Comparison of ENCODE assay signal across 8 cellular contexts in the genomic region with DNA sequence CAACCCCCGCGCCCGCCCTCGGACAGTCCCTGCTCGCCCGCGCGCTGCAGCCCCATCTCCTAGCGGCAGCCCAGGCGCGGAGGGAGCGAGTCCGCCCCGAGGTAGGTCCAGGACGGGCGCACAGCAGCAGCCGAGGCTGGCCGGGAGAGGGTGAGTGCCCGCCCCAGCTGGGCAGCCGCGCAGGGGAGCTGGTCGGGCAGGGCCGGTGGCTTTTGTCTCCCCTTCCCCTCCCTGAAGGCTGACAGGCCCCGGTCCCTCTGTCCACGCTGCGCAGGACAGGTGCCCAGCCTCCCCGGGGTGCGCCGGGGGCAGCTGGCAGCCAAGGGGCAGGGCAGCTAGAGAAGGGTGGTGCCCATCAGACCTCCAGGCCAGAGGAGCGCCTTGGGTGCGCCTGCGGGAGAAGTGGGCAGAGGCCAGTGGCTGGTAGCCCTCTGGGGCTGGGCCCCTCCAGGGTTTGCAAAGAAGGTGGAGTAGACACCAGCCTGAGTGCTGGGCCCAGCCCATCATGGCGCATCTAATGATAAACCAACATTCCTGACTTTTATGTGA. TPM values are rescaled to one million over a fixed set of nuclear protein-coding genes. Genes with fewer than 3 reads are reported as not detected.
A peak's percentile ranks its signal among the peaks of the same experiment; 100 is the strongest.
DNase-seq lines count a peak whose midpoint lies in the region; ATAC-seq and TF ChIP-seq lines count a peak whose summit lies in the region.

No MANE protein-coding gene starts in this region.

- TF ChIP-seq CTCF in GM06990 (IDR thresholded peaks at IDR 0.05; ENCODE audit: insufficient read depth, low read length, poor library complexity, severe bottlenecking) = no peak
- no peak for TF ChIP-seq CTCF in VCaP (conservative IDR thresholded peaks at IDR 0.05)
- TF ChIP-seq CTCF in right atrium auricular region (IDR thresholded peaks at IDR 0.05) = no peak

- no peaks in the 10 kb centered on the region for H3K9me3 ChIP-seq in right atrium auricular region

- peak overlapping the region; percentile 22; the same call in 1 of the 2 replicates for H3K4me3 ChIP-seq in GM06990 (replicated peaks; ENCODE audit: low read depth, low read length)
- H3K4me3 ChIP-seq in right atrium auricular region = peak overlapping the region; percentile 41 to 59

- DNase-seq in GM06990 (ENCODE audit: extremely low read depth, insufficient read length) = no peak
- DNase-seq in right atrium auricular region (ENCODE audit: low spot score) = no peak
- DNase-seq in sciatic nerve (ENCODE audit: low spot score) = no peak
- DNase-seq in epidermal melanocyte (ENCODE audit: insufficient read length, low spot score) = no peak
- DNase-seq in NCI-H1417 treated with DMSO at 0.1 percent for 48 hours (lab: John Stamatoyannopoulos, UW) = no peak
- DNase-seq in T-helper 9 cell = no peak

- H3K27ac ChIP-seq in VCaP (peak overlapping the region; percentile 31; the same call in 1 of the 2 replicates), right atrium auricular region (peak overlapping the region; percentile 54 to 65)

- intact Hi-C loops in sciatic nerve (cut with DNase I) = no loop called here

- H3K4me1 ChIP-seq in right atrium auricular region = peaks cover 0 to 13% of the 10 kb centered on the region in 2 donors

- no peaks in the 10 kb centered on the region; the same call in 1 of the 2 replicates for H3K27me3 ChIP-seq in GM06990 (replicated peaks; ENCODE audit: control insufficient read depth, insufficient read depth, low read length)
- no peaks in the 10 kb centered on the region for H3K27me3 ChIP-seq in right atrium auricular region

- H3K36me3 ChIP-seq in GM06990 (ENCODE audit: control insufficient read depth, insufficient read depth, low read length) (no peaks in the 10 kb centered on the region), right atrium auricular region (no peaks in the 10 kb centered on the region)

- ATAC-seq in sciatic nerve (peak; percentile 12), GM21423 (IDR thresholded peaks at IDR 0.05; ENCODE audit: unreplicated experiment) (no peak)

RNA-seq across cellular contexts. Expression of a gene that starts 0.3 kb away (rescaled TPM):
- 10 to 100 TPM; 11.1 to 37.5 TPM for total RNA-seq in right atrium auricular region
- 469 TPM for total RNA-seq in sciatic nerve

RNA-seq across cellular contexts. Expression of a gene that starts 43.5 kb away (rescaled TPM):
- total RNA-seq in right atrium auricular region (10 to 100 TPM; 19.6 to 21.0 TPM), sciatic nerve (23.7 TPM)

RNA-seq across cellular contexts. Expression of a gene that starts 54.4 kb away (rescaled TPM):
- total RNA-seq in right atrium auricular region = 10 to 100 TPM; 28.5 to 44.6 TPM
- 107 TPM for total RNA-seq in sciatic nerve

RNA-seq across cellular contexts. Expression of a gene that starts 54.6 kb away (rescaled TPM):
- total RNA-seq in right atrium auricular region (1 to 10 TPM; 6.2 to 7.1 TPM), sciatic nerve (35.2 TPM)

Comparison
In these comparisons a context has a peak if more than half of its experiments do, and no peak if none do; other contexts are left out.
1. RNA of a gene that starts 0.3 kb away (total RNA-seq): 469 TPM in sciatic nerve (single experiment); 11.1 to 37.5 TPM in right atrium auricular region; every median in the first group is over 10 times any median in the second.